20 cellular contexts compared by ENCODE assay signal in the genomic region with DNA sequence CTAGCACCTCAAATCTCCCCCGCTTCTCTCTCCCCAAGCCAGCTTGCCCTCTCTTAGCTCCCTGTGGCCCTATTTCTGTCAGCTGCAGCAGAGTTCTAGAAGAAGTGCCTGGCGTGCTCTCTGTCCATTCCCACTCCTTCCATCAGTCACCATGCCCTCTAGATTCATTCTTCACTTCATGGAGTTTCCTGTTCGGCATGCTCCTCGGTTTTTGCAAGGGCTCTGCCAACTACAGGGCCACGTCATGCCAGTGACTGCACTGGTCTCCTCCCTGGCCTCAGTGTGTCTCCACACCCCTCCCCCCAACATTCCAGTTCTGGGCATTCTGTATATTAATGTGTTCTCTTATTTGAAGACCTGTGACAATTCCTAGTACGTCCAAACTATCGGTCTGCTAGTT.
DNase-seq lines count a peak whose midpoint lies in the region; ATAC-seq and TF ChIP-seq lines count a peak whose summit lies in the region.
"Had no signal": no experiment of that assay in that cellular context is flagged by ENCODE, and none has a peak within 500 bp of the region (broad histone marks: within the 10 kb centered on the region; RNA-seq: fewer than 3 reads in every experiment).

No MANE protein-coding gene starts in this region.

- no peaks in the 10 kb centered on the region for H3K4me1 ChIP-seq in Caco-2
- H3K4me1 ChIP-seq in trophoblast cell (ENCODE audit: control insufficient read depth in 1 of 2, insufficient read depth in 2 of 2, low read length in 2 of 2), result no peaks in the 10 kb centered on the region
- no peaks in the 10 kb centered on the region for H3K4me1 ChIP-seq in ovary (ENCODE audit: insufficient read depth)
- H3K4me1 ChIP-seq: A549 had no signal

- no peaks in the 10 kb centered on the region for H3K36me3 Mint-ChIP-seq in activated CD8-positive, alpha-beta T cell treated with anti-CD3 and anti-CD28 coated beads for 36 hours (ENCODE audit: low read depth)
- H3K36me3 Mint-ChIP-seq in activated CD8-positive, alpha-beta T cell treated with anti-CD3 and anti-CD28 coated beads, Interleukin-2, amount 10 ng/mL, durations not matched to agents 7 days and 5 days (ENCODE audit: low read depth), result peaks cover 4% of the 10 kb centered on the region
- peaks cover 20% of the 10 kb centered on the region for H3K36me3 Mint-ChIP-seq in Caco-2 (ENCODE audit: insufficient read depth, unreplicated experiment)
- peaks cover 4% of the 10 kb centered on the region for H3K36me3 Mint-ChIP-seq in dendritic cell treated with granulocyte-macrophage colony-stimulating factor and Interleukin-4, amounts not matched to agents 40 ng/mL and 50 ng/mL, for 4 days (ENCODE audit: low read depth)

- no TSS peak for BruUV-seq in Caco-2 (replicated peaks; lab: Mats Ljungman, UMichigan)

- no peak overlapping the region for H3K23ac ChIP-seq in trophoblast cell (ENCODE audit: low read length)

- no peak overlapping the region for H2AFZ ChIP-seq in trophoblast cell (ENCODE audit: insufficient read depth, low read length, poor library complexity)

- H3K27ac ChIP-seq in trophoblast cell (ENCODE audit: low read depth, low read length) (no peak overlapping the region), ovary (no peak overlapping the region)
- H3K27ac ChIP-seq: A549, ascending aorta, C4-2B, left lung had no signal

- H3K27me3 ChIP-seq in Caco-2 (replicated peaks; ENCODE audit: control insufficient read depth, insufficient read depth, low read length) (no peaks in the 10 kb centered on the region), trophoblast cell (ENCODE audit: insufficient read depth, low read length) (no peaks in the 10 kb centered on the region), ovary (no peaks in the 10 kb centered on the region)
- H3K27me3 ChIP-seq: ascending aorta, left lung had no signal

- DNase-seq in activated CD8-positive, alpha-beta T cell treated with anti-CD3 and anti-CD28 coated beads for 36 hours, result no peak
- no peak for DNase-seq in activated CD8-positive, alpha-beta T cell treated with anti-CD3 and anti-CD28 coated beads, Interleukin-2, amount 10 ng/mL, durations not matched to agents 7 days and 5 days
- DNase-seq in Caco-2 (no peak), trophoblast cell (no peak), SK-N-DZ (ENCODE audit: low spot score) (no peak), ovary (no peak)
- DNase-seq: GF-D8; H7; left lung; NCI-H1417 treated with DMSO at 0.1 percent for 48 hours; NCI-H510A treated with DMSO at 0.1 percent for 48 hours; SHP77; stimulated activated CD4-positive, alpha-beta T cell treated with anti-CD3 and anti-CD28 coated beads, Interleukin-2, amount 100 ng/mL, for 48 hours had no signal

- H2AK5ac ChIP-seq in trophoblast cell (ENCODE audit: low read length), result no peak overlapping the region

- H3K9ac ChIP-seq in trophoblast cell (ENCODE audit: low read length), result peak overlapping the region; percentile 31

- no peak for ATAC-seq in activated CD8-positive, alpha-beta T cell treated with anti-CD3 and anti-CD28 coated beads for 36 hours
- no peak for ATAC-seq in activated CD8-positive, alpha-beta T cell treated with anti-CD3 and anti-CD28 coated beads, Interleukin-2, amount 10 ng/mL, durations not matched to agents 7 days and 5 days
- ATAC-seq in GM19452 (IDR thresholded peaks at IDR 0.05; ENCODE audit: unreplicated experiment), result no peak
- ATAC-seq: left lung had no signal

- H4K12ac ChIP-seq in trophoblast cell (ENCODE audit: low read depth, low read length), result no peak overlapping the region

- H3K36me3 ChIP-seq in Caco-2 (ENCODE audit: control insufficient read depth, insufficient read depth, low read length) (no peaks in the 10 kb centered on the region), trophoblast cell (ENCODE audit: control insufficient read depth in 1 of 2, insufficient read depth in 2 of 2, low read length in 2 of 2) (no peaks in the 10 kb centered on the region), ovary (no peaks in the 10 kb centered on the region)
- H3K36me3 ChIP-seq: ascending aorta, left lung had no signal

- no peak overlapping the region for H3K4ac ChIP-seq in trophoblast cell (ENCODE audit: low read depth, low read length)

- no peak overlapping the region for H4K8ac ChIP-seq in trophoblast cell (ENCODE audit: low read depth, low read length)

- no peaks in the 10 kb centered on the region for H3K79me2 ChIP-seq in trophoblast cell (ENCODE audit: control insufficient read depth, insufficient read depth, low read length, poor library complexity)

- no peak overlapping the region for H3K4me3 Mint-ChIP-seq in activated CD8-positive, alpha-beta T cell treated with anti-CD3 and anti-CD28 coated beads for 36 hours
- H3K4me3 Mint-ChIP-seq in activated CD8-positive, alpha-beta T cell treated with anti-CD3 and anti-CD28 coated beads, Interleukin-2, amount 10 ng/mL, durations not matched to agents 7 days and 5 days, result no peak overlapping the region
- H3K4me3 Mint-ChIP-seq in Caco-2 (ENCODE audit: unreplicated experiment), result no peak overlapping the region
- H3K4me3 Mint-ChIP-seq in dendritic cell treated with granulocyte-macrophage colony-stimulating factor and Interleukin-4, amounts not matched to agents 40 ng/mL and 50 ng/mL, for 4 days, result no peak overlapping the region
- H3K4me3 Mint-ChIP-seq: activated CD8-positive, alpha-beta memory T cell treated with anti-CD3 and anti-CD28 coated beads, Interleukin-2, amount 10 ng/mL, durations not matched to agents 7 days and 5 days had no signal

- H3K27ac Mint-ChIP-seq in activated CD8-positive, alpha-beta T cell treated with anti-CD3 and anti-CD28 coated beads for 36 hours, result peak overlapping the region; percentile 30
- H3K27ac Mint-ChIP-seq in activated CD8-positive, alpha-beta T cell treated with anti-CD3 and anti-CD28 coated beads, Interleukin-2, amount 10 ng/mL, durations not matched to agents 7 days and 5 days, result no peak overlapping the region
- H3K27ac Mint-ChIP-seq in Caco-2 (ENCODE audit: unreplicated experiment), result peak overlapping the region; percentile 4
- H3K27ac Mint-ChIP-seq in dendritic cell treated with granulocyte-macrophage colony-stimulating factor and Interleukin-4, amounts not matched to agents 40 ng/mL and 50 ng/mL, for 4 days, result peak overlapping the region; percentile 1

- H3K4me2 ChIP-seq in trophoblast cell (ENCODE audit: low read length), result no peak overlapping the region
- H3K4me2 ChIP-seq: A549 had no signal

- H3K9me3 Mint-ChIP-seq in activated CD8-positive, alpha-beta T cell treated with anti-CD3 and anti-CD28 coated beads for 36 hours, result no peaks in the 10 kb centered on the region
- no peaks in the 10 kb centered on the region for H3K9me3 Mint-ChIP-seq in activated CD8-positive, alpha-beta T cell treated with anti-CD3 and anti-CD28 coated beads, Interleukin-2, amount 10 ng/mL, durations not matched to agents 7 days and 5 days (ENCODE audit: insufficient read depth)
- H3K9me3 Mint-ChIP-seq in Caco-2 (ENCODE audit: unreplicated experiment), result no peaks in the 10 kb centered on the region
- H3K9me3 Mint-ChIP-seq in dendritic cell treated with granulocyte-macrophage colony-stimulating factor and Interleukin-4, amounts not matched to agents 40 ng/mL and 50 ng/mL, for 4 days, result no peaks in the 10 kb centered on the region
- H3K9me3 Mint-ChIP-seq: effector memory CD8-positive, alpha-beta T cell had no signal

- H4K91ac ChIP-seq in trophoblast cell (ENCODE audit: low read depth, low read length), result no peak overlapping the region

- H3K14ac ChIP-seq in trophoblast cell (ENCODE audit: low read length), result no peak overlapping the region

- POLR2A ChIA-PET in activated CD8-positive, alpha-beta T cell treated with anti-CD3 and anti-CD28 coated beads for 36 hours (lab: Charles Lee), result interaction anchor here (1.0 kb wide), 2 partner anchors 22 to 38 kb away, joined by 3 to 4 read pairs; no protein-coding TSS in a partner anchor
- POLR2A ChIA-PET in activated CD8-positive, alpha-beta T cell treated with anti-CD3 and anti-CD28 coated beads, Interleukin-2, amount 10 ng/mL, durations not matched to agents 7 days and 5 days (lab: Charles Lee), result interaction anchor here (1.9 kb wide), 1 partner anchor 94 kb away, joined by 7 read pairs; no protein-coding TSS in a partner anchor
- POLR2A ChIA-PET in Caco-2 (lab: Charles Lee), result no interaction called here

- no peaks in the 10 kb centered on the region for H3K79me1 ChIP-seq in trophoblast cell (ENCODE audit: low read length)

- no peak for TF ChIP-seq EP300 in ovary (IDR thresholded peaks at IDR 0.05)

- peaks cover 41% of the 10 kb centered on the region for H3K4me1 Mint-ChIP-seq in activated CD8-positive, alpha-beta T cell treated with anti-CD3 and anti-CD28 coated beads for 36 hours (ENCODE audit: low read depth)
- peaks cover 54% of the 10 kb centered on the region for H3K4me1 Mint-ChIP-seq in activated CD8-positive, alpha-beta T cell treated with anti-CD3 and anti-CD28 coated beads, Interleukin-2, amount 10 ng/mL, durations not matched to agents 7 days and 5 days (ENCODE audit: low read depth)
- peaks cover 7% of the 10 kb centered on the region for H3K4me1 Mint-ChIP-seq in Caco-2 (ENCODE audit: low read depth, unreplicated experiment)
- peaks cover 53% of the 10 kb centered on the region for H3K4me1 Mint-ChIP-seq in dendritic cell treated with granulocyte-macrophage colony-stimulating factor and Interleukin-4, amounts not matched to agents 40 ng/mL and 50 ng/mL, for 4 days (ENCODE audit: low read depth)

- no peak for TF ChIP-seq POLR2A in ovary (IDR thresholded peaks at IDR 0.05)

- H2BK12ac ChIP-seq in trophoblast cell (ENCODE audit: low read length), result no peak overlapping the region

- no peak overlapping the region for H3K18ac ChIP-seq in trophoblast cell (ENCODE audit: low read length)

- H3K27me3 Mint-ChIP-seq in activated CD8-positive, alpha-beta T cell treated with anti-CD3 and anti-CD28 coated beads for 36 hours, result no peaks in the 10 kb centered on the region
- H3K27me3 Mint-ChIP-seq in activated CD8-positive, alpha-beta T cell treated with anti-CD3 and anti-CD28 coated beads, Interleukin-2, amount 10 ng/mL, durations not matched to agents 7 days and 5 days (ENCODE audit: low read depth), result no peaks in the 10 kb centered on the region
- no peaks in the 10 kb centered on the region for H3K27me3 Mint-ChIP-seq in Caco-2 (ENCODE audit: insufficient read depth, unreplicated experiment)
- H3K27me3 Mint-ChIP-seq in dendritic cell treated with granulocyte-macrophage colony-stimulating factor and Interleukin-4, amounts not matched to agents 40 ng/mL and 50 ng/mL, for 4 days, result no peaks in the 10 kb centered on the region
- H3K27me3 Mint-ChIP-seq: effector memory CD8-positive, alpha-beta T cell had no signal

- no peak for TF ChIP-seq CTCF in activated CD8-positive, alpha-beta T cell treated with anti-CD3 and anti-CD28 coated beads for 36 hours (IDR thresholded peaks at IDR 0.05)
- TF ChIP-seq CTCF in Caco-2 (IDR thresholded peaks at IDR 0.05; ENCODE audit: insufficient read depth in 1 of 2, low read depth in 1 of 2, low read length in 1 of 2, severe bottlenecking in 1 of 2, unreplicated experiment in 1 of 2) (no peak), ovary (IDR thresholded peaks at IDR 0.05) (no peak)

- H3K9me3 ChIP-seq in Caco-2 (no peaks in the 10 kb centered on the region), trophoblast cell (ENCODE audit: insufficient read depth, low read depth, low read length) (no peaks in the 10 kb centered on the region), ovary (no peaks in the 10 kb centered on the region)
- H3K9me3 ChIP-seq: A549, ascending aorta, left lung had no signal

- WGBS in trophoblast cell (ENCODE audit: extremely low coverage, insufficient coverage, insufficient read length), result no CpG with 5 or more reads among the region's 7 CpGs
- WGBS in ovary, 3 donors, result 94 to 95% (median 95%) methylated on average over 7 of the region's 7 CpGs

- H2BK5ac ChIP-seq in trophoblast cell (ENCODE audit: low read depth, low read length, poor library complexity), result no peak overlapping the region

- CTCF ChIA-PET in activated CD8-positive, alpha-beta T cell treated with anti-CD3 and anti-CD28 coated beads for 36 hours (lab: Charles Lee), result interaction anchor here (0.6 to 2.3 kb wide), 7 partner anchors 11 to 626 kb away, joined by 3 to 7 read pairs (median 5); no protein-coding TSS in a partner anchor
- CTCF ChIA-PET in activated CD8-positive, alpha-beta T cell treated with anti-CD3 and anti-CD28 coated beads, Interleukin-2, amount 10 ng/mL, durations not matched to agents 7 days and 5 days (lab: Charles Lee), result interaction anchor here (0.6 to 3.3 kb wide), 13 partner anchors 10 to 492 kb away, joined by 3 to 21 read pairs (median 5); no protein-coding TSS in a partner anchor
- CTCF ChIA-PET in Caco-2 (lab: Charles Lee), result interaction anchor here (1.1 kb wide), 1 partner anchor 11 kb away, joined by 4 read pairs; no protein-coding TSS in a partner anchor

- no peak overlapping the region for H3K4me3 ChIP-seq in Caco-2 (ENCODE audit: low read depth, low read length)
- H3K4me3 ChIP-seq in trophoblast cell (ENCODE audit: low read depth, low read length), result no peak overlapping the region
- no peak overlapping the region for H3K4me3 ChIP-seq in ovary
- H3K4me3 ChIP-seq: A549, ascending aorta, left lung had no signal

- intact Hi-C loops in activated CD8-positive, alpha-beta T cell treated with anti-CD3 and anti-CD28 coated beads for 36 hours (cut with micrococcal nuclease), result no loop called here
- intact Hi-C loops in Caco-2 (cut with micrococcal nuclease; ENCODE audit: unreplicated experiment), result no loop called here
- intact Hi-C loops in dendritic cell treated with granulocyte-macrophage colony-stimulating factor and Interleukin-4, amounts not matched to agents 40 ng/mL and 50 ng/mL, for 4 days (cut with micrococcal nuclease), result no loop called here
- intact Hi-C loops in ovary (cut with DNase I), result no loop called here

- H2BK120ac ChIP-seq in trophoblast cell (ENCODE audit: insufficient read depth, low read length, poor library complexity), result no peak overlapping the region
